Comparison of ENCODE assay signal across 15 cellular contexts in genomic region chr3:65972765-65973164, GRCh38.
A peak's percentile ranks its signal among the peaks of the same experiment; 100 is the strongest.
DNase-seq lines count a peak whose midpoint lies in the region; ATAC-seq and TF ChIP-seq lines count a peak whose summit lies in the region.
"Had no signal": no experiment of that assay in that cellular context is flagged by ENCODE, and none has a peak within 500 bp of the region (broad histone marks: within the 10 kb centered on the region; RNA-seq: fewer than 3 reads in every experiment).

No MANE protein-coding gene starts in this region.

- H3K36me3 Mint-ChIP-seq in GM23338 (ENCODE audit: low read depth), result peaks cover 6% of the 10 kb centered on the region
- peaks cover 7% of the 10 kb centered on the region for H3K36me3 Mint-ChIP-seq in endodermal cell (ENCODE audit: low read depth)
- H3K36me3 Mint-ChIP-seq in progenitor cell of endocrine pancreas (ENCODE audit: insufficient read depth), result peaks cover 17% of the 10 kb centered on the region
- H3K36me3 Mint-ChIP-seq in activated CD4-positive, alpha-beta memory T cell treated with anti-CD3 and anti-CD28 coated beads for 36 hours, result no peaks in the 10 kb centered on the region
- H3K36me3 Mint-ChIP-seq: CD14-positive monocyte; CD4-positive, alpha-beta memory T cell had no signal

- peaks cover 28% of the 10 kb centered on the region for H3K4me1 Mint-ChIP-seq in GM23338
- H3K4me1 Mint-ChIP-seq in endodermal cell, result peaks cover 12% of the 10 kb centered on the region
- H3K4me1 Mint-ChIP-seq in progenitor cell of endocrine pancreas (ENCODE audit: low read depth), result peaks cover 12% of the 10 kb centered on the region
- H3K4me1 Mint-ChIP-seq in activated CD4-positive, alpha-beta memory T cell treated with anti-CD3 and anti-CD28 coated beads for 36 hours (ENCODE audit: low read depth), result no peaks in the 10 kb centered on the region
- H3K4me1 Mint-ChIP-seq: CD14-positive monocyte; CD4-positive, alpha-beta memory T cell had no signal

- no peak overlapping the region for H2AFZ ChIP-seq in GM23338
- H2AFZ ChIP-seq: GM23248 had no signal

- peaks cover 2% of the 10 kb centered on the region for H3K27me3 Mint-ChIP-seq in GM23338 (ENCODE audit: insufficient read depth, low read depth, poor library complexity)
- H3K27me3 Mint-ChIP-seq in endodermal cell (ENCODE audit: insufficient read depth), result no peaks in the 10 kb centered on the region
- H3K27me3 Mint-ChIP-seq in progenitor cell of endocrine pancreas, result no peaks in the 10 kb centered on the region
- peaks cover 2% of the 10 kb centered on the region for H3K27me3 Mint-ChIP-seq in activated CD4-positive, alpha-beta memory T cell treated with anti-CD3 and anti-CD28 coated beads for 36 hours

- CTCF ChIA-PET in HEK293T (lab: Yijun Ruan, JAX), result no interaction called here
- CTCF ChIA-PET in activated CD4-positive, alpha-beta memory T cell treated with anti-CD3 and anti-CD28 coated beads for 36 hours (lab: Charles Lee), result no interaction called here

- POLR2A ChIA-PET in HEK293T (lab: Yijun Ruan, JAX), result no interaction called here
- POLR2A ChIA-PET in activated CD4-positive, alpha-beta memory T cell treated with anti-CD3 and anti-CD28 coated beads for 36 hours (lab: Charles Lee), result no interaction called here

- 100% methylated on average over 1 of the region's 1 CpG for WGBS in endodermal cell (ENCODE audit: insufficient coverage in 1 of 2, insufficient read length in 1 of 2), 2 experiments

- H3K27me3 ChIP-seq in GM23338 (ENCODE audit: insufficient read depth) (no peaks in the 10 kb centered on the region), endodermal cell (ENCODE audit: control insufficient read depth, insufficient read depth, low read length, poor library complexity, severe bottlenecking) (no peaks in the 10 kb centered on the region)
- H3K27me3 ChIP-seq: BLaER1 had no signal

- H3K4me1 ChIP-seq in GM23338 (ENCODE audit: insufficient read depth) (peaks cover 20% of the 10 kb centered on the region), endodermal cell (ENCODE audit: control insufficient read depth, insufficient read depth, low read length) (peaks cover 10% of the 10 kb centered on the region)

- TF ChIP-seq CTCF in GM23338 (conservative IDR thresholded peaks at IDR 0.05; ENCODE audit: low read depth in 2 of 2) (peak; percentile 34 to 42; a peak in 3 of 4 replicates), endodermal cell (conservative IDR thresholded peaks at IDR 0.05) (peak; percentile 55), progenitor cell of endocrine pancreas (IDR thresholded peaks at IDR 0.05; ENCODE audit: unreplicated experiment) (peak; percentile 14)

- H3K27ac Mint-ChIP-seq in GM23338, result no peak overlapping the region
- no peak overlapping the region for H3K27ac Mint-ChIP-seq in endodermal cell
- H3K27ac Mint-ChIP-seq in progenitor cell of endocrine pancreas, result no peak overlapping the region
- H3K27ac Mint-ChIP-seq in activated CD4-positive, alpha-beta memory T cell treated with anti-CD3 and anti-CD28 coated beads for 36 hours, result no peak overlapping the region
- H3K27ac Mint-ChIP-seq: CD14-positive monocyte; CD4-positive, alpha-beta memory T cell had no signal

- peak; percentile 45 for DNase-seq in GM23338 (ENCODE audit: low spot score)
- DNase-seq in HEK293T (ENCODE audit: extremely low spot score), result no peak
- no peak for DNase-seq in endodermal cell
- no peak for DNase-seq in progenitor cell of endocrine pancreas (ENCODE audit: low spot score, unreplicated experiment)
- no peak for DNase-seq in COR-L47 (lab: John Stamatoyannopoulos, UW)
- no peak for DNase-seq in activated CD4-positive, alpha-beta memory T cell treated with anti-CD3 and anti-CD28 coated beads for 36 hours
- no peak for DNase-seq in DMS 273 treated with DMSO at 0.1 percent for 48 hours (lab: John Stamatoyannopoulos, UW)
- DNase-seq: 8988T; Calu3; CD4-positive, alpha-beta memory T cell; GM23248; H7; KG1 had no signal

- no peaks in the 10 kb centered on the region for H3F3A ChIP-seq in GM23338 (replicated peaks; ENCODE audit: low read depth)

- no peaks in the 10 kb centered on the region for H3K9me3 ChIP-seq in endodermal cell (ENCODE audit: control insufficient read depth, low read length)
- H3K9me3 ChIP-seq: BLaER1 had no signal

- H3K36me3 ChIP-seq in GM23338 (ENCODE audit: insufficient read depth), result no peaks in the 10 kb centered on the region
- H3K36me3 ChIP-seq in endodermal cell (ENCODE audit: control insufficient read depth, insufficient read depth, low read length), result no peaks in the 10 kb centered on the region

- no peak overlapping the region for H3K4me3 ChIP-seq in GM23338
- H3K4me3 ChIP-seq in endodermal cell (ENCODE audit: low read length), result no peak overlapping the region
- H3K4me3 ChIP-seq: BLaER1, GM23248 had no signal

- ATAC-seq in GM23338, result 0 out of 3 replicates have a peak, but pooled peaks have one; percentile 29

- H3K79me2 ChIP-seq in GM23338 (replicated peaks; ENCODE audit: insufficient read depth), result peaks cover 56% of the 10 kb centered on the region

- no peaks in the 10 kb centered on the region for H3K9me2 ChIP-seq in GM23338 (ENCODE audit: insufficient read depth)

- H3K4me3 Mint-ChIP-seq in GM23338, result no peak overlapping the region
- H3K4me3 Mint-ChIP-seq in endodermal cell, result no peak overlapping the region
- H3K4me3 Mint-ChIP-seq in progenitor cell of endocrine pancreas (ENCODE audit: low read depth), result no peak overlapping the region
- H3K4me3 Mint-ChIP-seq in activated CD4-positive, alpha-beta memory T cell treated with anti-CD3 and anti-CD28 coated beads for 36 hours, result no peak overlapping the region
- H3K4me3 Mint-ChIP-seq: CD14-positive monocyte; CD4-positive, alpha-beta memory T cell had no signal

- H3K4me2 ChIP-seq in GM23338, result no peak overlapping the region
- H3K4me2 ChIP-seq: BLaER1 had no signal

- intact Hi-C loops in activated CD4-positive, alpha-beta memory T cell treated with anti-CD3 and anti-CD28 coated beads for 36 hours (cut with micrococcal nuclease), result no loop called here

- H3K9ac ChIP-seq in endodermal cell (ENCODE audit: extremely low read depth, low read length, poor library complexity, severe bottlenecking), result no peak overlapping the region
- H3K9ac ChIP-seq: BLaER1, GM23248 had no signal

- no peaks in the 10 kb centered on the region; the same call in 1 of the 2 replicates for H4K20me1 ChIP-seq in GM23338 (replicated peaks; ENCODE audit: insufficient read depth)
- H4K20me1 ChIP-seq: BLaER1 had no signal

- H3K9me3 Mint-ChIP-seq in GM23338 (no peaks in the 10 kb centered on the region), endodermal cell (no peaks in the 10 kb centered on the region), progenitor cell of endocrine pancreas (ENCODE audit: low read depth) (no peaks in the 10 kb centered on the region)
- no peaks in the 10 kb centered on the region for H3K9me3 Mint-ChIP-seq in activated CD4-positive, alpha-beta memory T cell treated with anti-CD3 and anti-CD28 coated beads for 36 hours

- H3K27ac ChIP-seq in GM23338 (ENCODE audit: low read depth), result no peak overlapping the region
- no peak overlapping the region for H3K27ac ChIP-seq in endodermal cell (ENCODE audit: low read depth, low read length)
- H3K27ac ChIP-seq: BLaER1, GM23248 had no signal

TF ChIP-seq in GM23338, 12 proteins besides CTCF, POLR2A, EP300 and RAD21 (continues in another document):
- no peak for TF ChIP-seq NANOG (IDR thresholded peaks at IDR 0.05; ENCODE audit: borderline replicate concordance)
- TF ChIP-seq ZNF114 (CRISPR knock-in tag; IDR thresholded peaks at IDR 0.05), result no peak
- no peak for TF ChIP-seq EZH2phosphoT487 (IDR thresholded peaks at IDR 0.05; ENCODE audit: unreplicated experiment)
- TF ChIP-seq CREB1 (CRISPR knock-in tag; IDR thresholded peaks at IDR 0.05; ENCODE audit: low read depth), result no peak
- TF ChIP-seq POLR2AphosphoS5 (IDR thresholded peaks at IDR 0.05; ENCODE audit: low read depth), result no peak
- no peak for TF ChIP-seq EZH2 (IDR thresholded peaks at IDR 0.05; ENCODE audit: low read depth, unreplicated experiment)

TF ChIP-seq in HEK293T, 16 proteins besides CTCF, POLR2A, EP300 and RAD21:
- TF ChIP-seq FOXA1 (IDR thresholded peaks at IDR 0.05) (no peak), ZNF384 (IDR thresholded peaks at IDR 0.05) (no peak), BHLHE40 (IDR thresholded peaks at IDR 0.05; ENCODE audit: borderline replicate concordance) (no peak)
- TF ChIP-seq, protein P1, sequence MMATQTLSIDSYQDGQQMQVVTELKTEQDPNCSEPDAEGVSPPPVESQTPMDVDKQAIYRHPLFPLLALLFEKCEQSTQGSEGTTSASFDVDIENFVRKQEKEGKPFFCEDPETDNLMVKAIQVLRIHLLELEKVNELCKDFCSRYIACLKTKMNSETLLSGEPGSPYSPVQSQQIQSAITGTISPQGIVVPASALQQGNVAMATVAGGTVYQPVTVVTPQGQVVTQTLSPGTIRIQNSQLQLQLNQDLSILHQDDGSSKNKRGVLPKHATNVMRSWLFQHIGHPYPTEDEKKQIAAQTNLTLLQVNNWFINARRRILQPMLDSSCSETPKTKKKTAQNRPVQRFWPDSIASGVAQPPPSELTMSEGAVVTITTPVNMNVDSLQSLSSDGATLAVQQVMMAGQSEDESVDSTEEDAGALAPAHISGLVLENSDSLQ (IDR thresholded peaks at IDR 0.05), result peak; percentile 29; the same call in 1 of the 2 replicates
